In the genomic region with DNA sequence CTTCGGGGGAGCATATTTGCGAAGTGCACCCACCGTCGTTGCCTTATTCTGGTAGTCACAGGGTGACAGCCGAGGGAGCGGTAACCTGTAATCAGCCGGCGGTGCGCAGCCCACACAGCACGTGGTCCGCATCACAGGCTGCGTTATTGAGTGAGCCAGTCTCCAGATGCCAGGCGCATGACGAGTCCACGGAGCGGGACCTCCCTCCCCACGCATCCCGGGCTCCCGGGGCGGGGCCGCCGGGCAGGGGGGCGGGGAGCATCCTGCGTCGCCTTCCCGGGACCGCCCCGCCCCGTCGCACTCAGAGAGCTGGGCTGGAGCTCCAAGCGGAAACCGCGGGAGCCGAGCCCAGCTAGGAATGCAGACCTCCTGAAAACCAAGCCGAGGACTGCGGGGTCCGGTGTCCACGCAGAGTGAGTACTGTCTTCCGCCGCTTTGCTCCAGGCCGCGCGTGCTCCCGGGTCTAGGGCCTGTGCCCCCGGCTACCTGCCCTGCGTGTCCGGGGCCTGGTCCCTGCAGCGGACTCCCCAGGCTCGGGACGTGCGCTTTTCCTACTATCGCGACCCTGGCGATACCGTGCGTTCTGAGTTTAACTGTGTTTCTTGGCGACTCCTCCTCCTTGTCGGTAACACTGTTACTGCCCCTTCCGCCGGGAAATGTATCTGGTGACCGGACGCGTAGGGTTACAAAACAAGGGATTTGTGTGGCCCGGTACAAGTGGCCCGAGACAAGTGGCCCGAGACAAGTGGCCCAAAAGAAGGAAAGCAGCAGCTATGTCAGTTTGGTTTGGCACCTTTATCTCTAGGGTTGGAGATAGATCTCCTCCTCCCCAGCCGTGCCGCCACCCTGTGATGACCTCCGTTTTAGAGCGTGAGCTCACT, we compare ENCODE assay signal across 1 cellular context.
TF ChIP-seq lines count a peak whose summit lies in the region.

No MANE protein-coding gene starts in this region.

TF ChIP-seq in HepG2, 621 proteins besides CTCF, POLR2A, EP300 and RAD21 (continued from another document and continues in another):
- TF ChIP-seq, protein P1, sequence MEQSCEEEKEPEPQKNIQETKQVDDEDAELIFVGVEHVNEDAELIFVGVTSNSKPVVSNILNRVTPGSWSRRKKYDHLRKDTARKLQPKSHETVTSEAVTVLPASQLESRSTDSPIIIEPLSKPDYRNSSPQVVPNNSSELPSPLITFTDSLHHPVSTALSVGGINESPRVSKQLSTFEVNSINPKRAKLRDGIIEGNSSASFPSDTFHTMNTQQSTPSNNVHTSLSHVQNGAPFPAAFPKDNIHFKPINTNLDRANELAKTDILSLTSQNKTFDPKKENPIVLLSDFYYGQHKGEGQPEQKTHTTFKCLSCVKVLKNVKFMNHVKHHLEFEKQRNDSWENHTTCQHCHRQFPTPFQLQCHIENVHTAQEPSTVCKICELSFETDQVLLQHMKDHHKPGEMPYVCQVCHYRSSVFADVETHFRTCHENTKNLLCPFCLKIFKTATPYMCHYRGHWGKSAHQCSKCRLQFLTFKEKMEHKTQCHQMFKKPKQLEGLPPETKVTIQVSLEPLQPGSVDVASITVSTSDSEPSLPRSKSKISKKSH (CRISPR knock-in tag; IDR thresholded peaks at IDR 0.05; ENCODE audit: borderline replicate concordance), result no peak; the same call in 1 of the 2 replicates
- TF ChIP-seq ZNF530 (CRISPR knock-in tag; IDR thresholded peaks at IDR 0.05; ENCODE audit: low read depth), result no peak
- TF ChIP-seq, protein P2, sequence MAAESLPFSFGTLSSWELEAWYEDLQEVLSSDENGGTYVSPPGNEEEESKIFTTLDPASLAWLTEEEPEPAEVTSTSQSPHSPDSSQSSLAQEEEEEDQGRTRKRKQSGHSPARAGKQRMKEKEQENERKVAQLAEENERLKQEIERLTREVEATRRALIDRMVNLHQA (CRISPR knock-in tag; IDR thresholded peaks at IDR 0.05), result no peak
- 0 out of 2 replicates have a peak, but pooled peaks have one; percentile 28 for TF ChIP-seq ZNF44 (CRISPR knock-in tag; IDR thresholded peaks at IDR 0.05)
- TF ChIP-seq ZNF367 (CRISPR knock-in tag; IDR thresholded peaks at IDR 0.05; ENCODE audit: borderline replicate concordance), result no peak
- TF ChIP-seq, protein P3, sequence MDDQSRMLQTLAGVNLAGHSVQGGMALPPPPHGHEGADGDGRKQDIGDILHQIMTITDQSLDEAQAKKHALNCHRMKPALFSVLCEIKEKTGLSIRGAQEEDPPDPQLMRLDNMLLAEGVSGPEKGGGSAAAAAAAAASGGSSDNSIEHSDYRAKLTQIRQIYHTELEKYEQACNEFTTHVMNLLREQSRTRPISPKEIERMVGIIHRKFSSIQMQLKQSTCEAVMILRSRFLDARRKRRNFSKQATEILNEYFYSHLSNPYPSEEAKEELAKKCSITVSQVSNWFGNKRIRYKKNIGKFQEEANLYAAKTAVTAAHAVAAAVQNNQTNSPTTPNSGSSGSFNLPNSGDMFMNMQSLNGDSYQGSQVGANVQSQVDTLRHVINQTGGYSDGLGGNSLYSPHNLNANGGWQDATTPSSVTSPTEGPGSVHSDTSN (CRISPR knock-in tag; IDR thresholded peaks at IDR 0.05; ENCODE audit: borderline replicate concordance), result no peak
- no peak for TF ChIP-seq SIN3A (IDR thresholded peaks at IDR 0.05; ENCODE audit: borderline replicate concordance, low read depth, low read length)
- TF ChIP-seq ZNF558 (CRISPR knock-in tag; IDR thresholded peaks at IDR 0.05; ENCODE audit: borderline replicate concordance), result no peak
- TF ChIP-seq, protein P4, sequence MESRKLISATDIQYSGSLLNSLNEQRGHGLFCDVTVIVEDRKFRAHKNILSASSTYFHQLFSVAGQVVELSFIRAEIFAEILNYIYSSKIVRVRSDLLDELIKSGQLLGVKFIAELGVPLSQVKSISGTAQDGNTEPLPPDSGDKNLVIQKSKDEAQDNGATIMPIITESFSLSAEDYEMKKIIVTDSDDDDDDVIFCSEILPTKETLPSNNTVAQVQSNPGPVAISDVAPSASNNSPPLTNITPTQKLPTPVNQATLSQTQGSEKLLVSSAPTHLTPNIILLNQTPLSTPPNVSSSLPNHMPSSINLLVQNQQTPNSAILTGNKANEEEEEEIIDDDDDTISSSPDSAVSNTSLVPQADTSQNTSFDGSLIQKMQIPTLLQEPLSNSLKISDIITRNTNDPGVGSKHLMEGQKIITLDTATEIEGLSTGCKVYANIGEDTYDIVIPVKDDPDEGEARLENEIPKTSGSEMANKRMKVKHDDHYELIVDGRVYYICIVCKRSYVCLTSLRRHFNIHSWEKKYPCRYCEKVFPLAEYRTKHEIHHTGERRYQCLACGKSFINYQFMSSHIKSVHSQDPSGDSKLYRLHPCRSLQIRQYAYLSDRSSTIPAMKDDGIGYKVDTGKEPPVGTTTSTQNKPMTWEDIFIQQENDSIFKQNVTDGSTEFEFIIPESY (CRISPR knock-in tag; IDR thresholded peaks at IDR 0.05), result no peak
- TF ChIP-seq, protein P5, sequence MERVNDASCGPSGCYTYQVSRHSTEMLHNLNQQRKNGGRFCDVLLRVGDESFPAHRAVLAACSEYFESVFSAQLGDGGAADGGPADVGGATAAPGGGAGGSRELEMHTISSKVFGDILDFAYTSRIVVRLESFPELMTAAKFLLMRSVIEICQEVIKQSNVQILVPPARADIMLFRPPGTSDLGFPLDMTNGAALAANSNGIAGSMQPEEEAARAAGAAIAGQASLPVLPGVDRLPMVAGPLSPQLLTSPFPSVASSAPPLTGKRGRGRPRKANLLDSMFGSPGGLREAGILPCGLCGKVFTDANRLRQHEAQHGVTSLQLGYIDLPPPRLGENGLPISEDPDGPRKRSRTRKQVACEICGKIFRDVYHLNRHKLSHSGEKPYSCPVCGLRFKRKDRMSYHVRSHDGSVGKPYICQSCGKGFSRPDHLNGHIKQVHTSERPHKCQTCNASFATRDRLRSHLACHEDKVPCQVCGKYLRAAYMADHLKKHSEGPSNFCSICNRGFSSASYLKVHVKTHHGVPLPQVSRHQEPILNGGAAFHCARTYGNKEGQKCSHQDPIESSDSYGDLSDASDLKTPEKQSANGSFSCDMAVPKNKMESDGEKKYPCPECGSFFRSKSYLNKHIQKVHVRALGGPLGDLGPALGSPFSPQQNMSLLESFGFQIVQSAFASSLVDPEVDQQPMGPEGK (CRISPR knock-in tag; IDR thresholded peaks at IDR 0.05), result peak; percentile 54
- TF ChIP-seq ZNF441 (CRISPR knock-in tag; IDR thresholded peaks at IDR 0.05; ENCODE audit: borderline replicate concordance), result no peak
- TF ChIP-seq SOX13 (IDR thresholded peaks at IDR 0.05), result no peak
- no peak for TF ChIP-seq SOX13 (CRISPR knock-in tag; conservative IDR thresholded peaks at IDR 0.05 in 1 of 2, IDR thresholded peaks at IDR 0.05 in 1 of 2)
- no peak; the same call in 1 of the 2 replicates for TF ChIP-seq IRF2 (CRISPR knock-in tag; IDR thresholded peaks at IDR 0.05)
- no peak for TF ChIP-seq FOXM1 (CRISPR knock-in tag; IDR thresholded peaks at IDR 0.05)
- TF ChIP-seq ZNF761 (CRISPR knock-in tag; conservative IDR thresholded peaks at IDR 0.05), result peak; percentile 70; the same call in 1 of the 2 replicates
- peak; percentile 42; the same call in 1 of the 2 replicates for TF ChIP-seq KAT7 (CRISPR knock-in tag; IDR thresholded peaks at IDR 0.05; ENCODE audit: borderline replicate concordance)
- TF ChIP-seq KLF9 (CRISPR knock-in tag; IDR thresholded peaks at IDR 0.05; ENCODE audit: low read depth), result no peak
- TF ChIP-seq, protein P6, sequence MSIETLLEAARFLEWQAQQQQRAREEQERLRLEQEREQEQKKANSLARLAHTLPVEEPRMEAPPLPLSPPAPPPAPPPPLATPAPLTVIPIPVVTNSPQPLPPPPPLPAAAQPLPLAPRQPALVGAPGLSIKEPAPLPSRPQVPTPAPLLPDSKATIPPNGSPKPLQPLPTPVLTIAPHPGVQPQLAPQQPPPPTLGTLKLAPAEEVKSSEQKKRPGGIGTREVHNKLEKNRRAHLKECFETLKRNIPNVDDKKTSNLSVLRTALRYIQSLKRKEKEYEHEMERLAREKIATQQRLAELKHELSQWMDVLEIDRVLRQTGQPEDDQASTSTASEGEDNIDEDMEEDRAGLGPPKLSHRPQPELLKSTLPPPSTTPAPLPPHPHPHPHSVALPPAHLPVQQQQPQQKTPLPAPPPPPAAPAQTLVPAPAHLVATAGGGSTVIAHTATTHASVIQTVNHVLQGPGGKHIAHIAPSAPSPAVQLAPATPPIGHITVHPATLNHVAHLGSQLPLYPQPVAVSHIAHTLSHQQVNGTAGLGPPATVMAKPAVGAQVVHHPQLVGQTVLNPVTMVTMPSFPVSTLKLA (IDR thresholded peaks at IDR 0.05), result peak; percentile 76
- TF ChIP-seq, protein P7, sequence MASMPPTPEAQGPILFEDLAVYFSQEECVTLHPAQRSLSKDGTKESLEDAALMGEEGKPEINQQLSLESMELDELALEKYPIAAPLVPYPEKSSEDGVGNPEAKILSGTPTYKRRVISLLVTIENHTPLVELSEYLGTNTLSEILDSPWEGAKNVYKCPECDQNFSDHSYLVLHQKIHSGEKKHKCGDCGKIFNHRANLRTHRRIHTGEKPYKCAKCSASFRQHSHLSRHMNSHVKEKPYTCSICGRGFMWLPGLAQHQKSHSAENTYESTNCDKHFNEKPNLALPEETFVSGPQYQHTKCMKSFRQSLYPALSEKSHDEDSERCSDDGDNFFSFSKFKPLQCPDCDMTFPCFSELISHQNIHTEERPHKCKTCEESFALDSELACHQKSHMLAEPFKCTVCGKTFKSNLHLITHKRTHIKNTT (CRISPR knock-in tag; IDR thresholded peaks at IDR 0.05), result no peak
- TF ChIP-seq, protein P8, sequence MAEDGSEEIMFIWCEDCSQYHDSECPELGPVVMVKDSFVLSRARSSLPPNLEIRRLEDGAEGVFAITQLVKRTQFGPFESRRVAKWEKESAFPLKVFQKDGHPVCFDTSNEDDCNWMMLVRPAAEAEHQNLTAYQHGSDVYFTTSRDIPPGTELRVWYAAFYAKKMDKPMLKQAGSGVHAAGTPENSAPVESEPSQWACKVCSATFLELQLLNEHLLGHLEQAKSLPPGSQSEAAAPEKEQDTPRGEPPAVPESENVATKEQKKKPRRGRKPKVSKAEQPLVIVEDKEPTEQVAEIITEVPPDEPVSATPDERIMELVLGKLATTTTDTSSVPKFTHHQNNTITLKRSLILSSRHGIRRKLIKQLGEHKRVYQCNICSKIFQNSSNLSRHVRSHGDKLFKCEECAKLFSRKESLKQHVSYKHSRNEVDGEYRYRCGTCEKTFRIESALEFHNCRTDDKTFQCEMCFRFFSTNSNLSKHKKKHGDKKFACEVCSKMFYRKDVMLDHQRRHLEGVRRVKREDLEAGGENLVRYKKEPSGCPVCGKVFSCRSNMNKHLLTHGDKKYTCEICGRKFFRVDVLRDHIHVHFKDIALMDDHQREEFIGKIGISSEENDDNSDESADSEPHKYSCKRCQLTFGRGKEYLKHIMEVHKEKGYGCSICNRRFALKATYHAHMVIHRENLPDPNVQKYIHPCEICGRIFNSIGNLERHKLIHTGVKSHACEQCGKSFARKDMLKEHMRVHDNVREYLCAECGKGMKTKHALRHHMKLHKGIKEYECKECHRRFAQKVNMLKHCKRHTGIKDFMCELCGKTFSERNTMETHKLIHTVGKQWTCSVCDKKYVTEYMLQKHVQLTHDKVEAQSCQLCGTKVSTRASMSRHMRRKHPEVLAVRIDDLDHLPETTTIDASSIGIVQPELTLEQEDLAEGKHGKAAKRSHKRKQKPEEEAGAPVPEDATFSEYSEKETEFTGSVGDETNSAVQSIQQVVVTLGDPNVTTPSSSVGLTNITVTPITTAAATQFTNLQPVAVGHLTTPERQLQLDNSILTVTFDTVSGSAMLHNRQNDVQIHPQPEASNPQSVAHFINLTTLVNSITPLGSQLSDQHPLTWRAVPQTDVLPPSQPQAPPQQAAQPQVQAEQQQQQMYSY (CRISPR knock-in tag; IDR thresholded peaks at IDR 0.05), result no peak
- TF ChIP-seq SKI (IDR thresholded peaks at IDR 0.05; ENCODE audit: partially characterized antibody), result no peak
- TF ChIP-seq, protein P9, sequence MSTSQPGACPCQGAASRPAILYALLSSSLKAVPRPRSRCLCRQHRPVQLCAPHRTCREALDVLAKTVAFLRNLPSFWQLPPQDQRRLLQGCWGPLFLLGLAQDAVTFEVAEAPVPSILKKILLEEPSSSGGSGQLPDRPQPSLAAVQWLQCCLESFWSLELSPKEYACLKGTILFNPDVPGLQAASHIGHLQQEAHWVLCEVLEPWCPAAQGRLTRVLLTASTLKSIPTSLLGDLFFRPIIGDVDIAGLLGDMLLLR (CRISPR knock-in tag; IDR thresholded peaks at IDR 0.05), result 0 out of 2 replicates have a peak, but pooled peaks have one; percentile 49
- TF ChIP-seq TCF7L2 (IDR thresholded peaks at IDR 0.05; ENCODE audit: low read depth, low read length), result no peak
- TF ChIP-seq CENPX (CRISPR knock-in tag; IDR thresholded peaks at IDR 0.05), result no peak
- no peak for TF ChIP-seq RFX3 (CRISPR knock-in tag; IDR thresholded peaks at IDR 0.05)
- no peak; the same call in 1 of the 2 replicates for TF ChIP-seq ZNF337 (CRISPR knock-in tag; IDR thresholded peaks at IDR 0.05; ENCODE audit: borderline replicate concordance, low read depth)
- TF ChIP-seq ZNF225 (CRISPR knock-in tag; IDR thresholded peaks at IDR 0.05), result peak; percentile 55; the same call in 1 of the 2 replicates
- no peak for TF ChIP-seq ZSCAN30 (CRISPR knock-in tag; IDR thresholded peaks at IDR 0.05)
- TF ChIP-seq CCDC6 (CRISPR knock-in tag; IDR thresholded peaks at IDR 0.05), result peak; percentile 56; the same call in 1 of the 2 replicates
- TF ChIP-seq MAF1 (CRISPR knock-in tag; IDR thresholded peaks at IDR 0.05; ENCODE audit: borderline replicate concordance), result 0 out of 2 replicates have a peak, but pooled peaks have one; percentile 42
- 0 out of 2 replicates have a peak, but pooled peaks have one; percentile 21 for TF ChIP-seq WIZ (CRISPR knock-in tag; IDR thresholded peaks at IDR 0.05)
- no peak for TF ChIP-seq NR1H2 (CRISPR knock-in tag; IDR thresholded peaks at IDR 0.05; ENCODE audit: borderline replicate concordance, low read depth)
- 0 out of 2 replicates have a peak, but pooled peaks have one; percentile 44 for TF ChIP-seq ZBTB7B (CRISPR knock-in tag; IDR thresholded peaks at IDR 0.05)
- no peak for TF ChIP-seq ZNF333 (CRISPR knock-in tag; IDR thresholded peaks at IDR 0.05; ENCODE audit: borderline replicate concordance)
- TF ChIP-seq PHF20 (CRISPR knock-in tag; IDR thresholded peaks at IDR 0.05), result no peak
- TF ChIP-seq ZBTB7A (CRISPR knock-in tag; IDR thresholded peaks at IDR 0.05), result no peak
- no peak for TF ChIP-seq ZNF484 (CRISPR knock-in tag; IDR thresholded peaks at IDR 0.05; ENCODE audit: borderline replicate concordance, low read depth)
